Comparison of ENCODE assay signal across 17 cellular contexts in the genomic region with DNA sequence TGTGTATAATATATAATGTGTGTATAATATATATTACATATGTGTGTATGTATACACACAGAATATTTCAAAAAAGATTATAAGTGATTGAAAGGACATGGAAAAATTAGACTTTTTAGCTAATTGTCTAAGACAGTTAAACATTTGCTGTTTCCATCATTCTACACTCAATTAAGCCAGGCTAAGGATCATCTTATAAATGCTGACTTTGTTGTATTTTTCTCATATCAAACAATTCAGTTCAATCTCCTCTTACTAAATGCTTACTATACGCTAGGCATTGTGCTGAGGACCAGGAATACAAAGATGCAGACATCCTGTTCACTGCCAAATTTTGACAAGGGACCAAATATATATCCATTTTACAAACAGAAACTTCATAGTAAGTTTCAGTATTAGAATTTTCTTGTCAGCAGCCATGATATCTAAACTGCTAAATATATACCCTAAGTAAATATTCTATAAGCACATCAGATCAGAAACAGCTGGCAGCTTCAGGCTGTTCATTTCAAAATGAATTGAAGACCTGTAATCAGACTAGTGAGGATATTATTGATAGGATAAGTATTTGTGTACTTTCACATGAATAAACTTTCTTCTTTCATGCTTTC. TPM values are rescaled to one million over a fixed set of nuclear protein-coding genes. Genes with fewer than 3 reads are reported as not detected.
DNase-seq lines count a peak whose midpoint lies in the region; ATAC-seq lines count a peak whose summit lies in the region.
"Had no signal": no experiment of that assay in that cellular context is flagged by ENCODE, and none has a peak within 500 bp of the region (broad histone marks: within the 10 kb centered on the region; RNA-seq: fewer than 3 reads in every experiment).

No MANE protein-coding gene starts in this region.

- ATAC-seq in activated CD8-positive, alpha-beta memory T cell treated with anti-CD3 and anti-CD28 coated beads, Interleukin-2, amount 10 ng/mL, durations not matched to agents 7 days and 5 days: no peak
- ATAC-seq in GM21576 (IDR thresholded peaks at IDR 0.05; ENCODE audit: unreplicated experiment) (peak; percentile 23), HG03565 (IDR thresholded peaks at IDR 0.05; ENCODE audit: unreplicated experiment) (peak; percentile 22), HG02571 (IDR thresholded peaks at IDR 0.05; ENCODE audit: unreplicated experiment) (no peak), GM21786 (IDR thresholded peaks at IDR 0.05; ENCODE audit: unreplicated experiment) (no peak)
- no peak for ATAC-seq in activated naive CD8-positive, alpha-beta T cell treated with anti-CD3 and anti-CD28 coated beads, Interleukin-2, amount 50 U/mL, for 24 hours

- H3K4me3 Mint-ChIP-seq in activated CD8-positive, alpha-beta memory T cell treated with anti-CD3 and anti-CD28 coated beads, Interleukin-2, amount 10 ng/mL, durations not matched to agents 7 days and 5 days: peak overlapping the region; percentile 6
- H3K4me3 Mint-ChIP-seq in activated naive CD8-positive, alpha-beta T cell treated with anti-CD3 and anti-CD28 coated beads, Interleukin-2, amount 50 U/mL, for 24 hours: peak overlapping the region; percentile 12

- no peak for DNase-seq in activated CD8-positive, alpha-beta memory T cell treated with anti-CD3 and anti-CD28 coated beads, Interleukin-2, amount 10 ng/mL, durations not matched to agents 7 days and 5 days
- no peak for DNase-seq in activated CD8-positive, alpha-beta memory T cell treated with anti-CD3 and anti-CD28 coated beads, Interleukin-2, amount 50 U/mL, for 48 hours
- no peak for DNase-seq in activated naive CD8-positive, alpha-beta T cell treated with anti-CD3 and anti-CD28 coated beads, Interleukin-2, amount 50 U/mL, for 24 hours
- no peak for DNase-seq in HUDEP-2 (lab: John Stamatoyannopoulos, UW; ENCODE audit: unreplicated experiment in 76 of 76)
- DNase-seq: activated CD8-positive, alpha-beta memory T cell treated with anti-CD3 and anti-CD28 coated beads, Interleukin-2, amount 50 U/mL, for 4 hours; aorta; GF-D8; NCI-H1092 treated with DMSO at 0.1 percent for 48 hours; NCI-H2227 treated with DMSO at 0.1 percent for 48 hours; ovary; SHP77; stomach had no signal

- no peaks in the 10 kb centered on the region for H3K27me3 Mint-ChIP-seq in activated CD8-positive, alpha-beta memory T cell treated with anti-CD3 and anti-CD28 coated beads, Interleukin-2, amount 10 ng/mL, durations not matched to agents 7 days and 5 days
- H3K27me3 Mint-ChIP-seq in activated naive CD8-positive, alpha-beta T cell treated with anti-CD3 and anti-CD28 coated beads, Interleukin-2, amount 50 U/mL, for 24 hours: no peaks in the 10 kb centered on the region

- CTCF ChIA-PET in activated CD8-positive, alpha-beta memory T cell treated with anti-CD3 and anti-CD28 coated beads, Interleukin-2, amount 10 ng/mL, durations not matched to agents 7 days and 5 days (lab: Charles Lee): interaction anchor here (4.1 kb wide), 1 partner anchor 12 kb away, joined by 18 read pairs; no protein-coding TSS in a partner anchor

- peaks cover 81% of the 10 kb centered on the region for H3K4me1 Mint-ChIP-seq in activated CD8-positive, alpha-beta memory T cell treated with anti-CD3 and anti-CD28 coated beads, Interleukin-2, amount 10 ng/mL, durations not matched to agents 7 days and 5 days
- peaks cover 81% of the 10 kb centered on the region for H3K4me1 Mint-ChIP-seq in activated naive CD8-positive, alpha-beta T cell treated with anti-CD3 and anti-CD28 coated beads, Interleukin-2, amount 50 U/mL, for 24 hours

- H3K27ac Mint-ChIP-seq in activated CD8-positive, alpha-beta memory T cell treated with anti-CD3 and anti-CD28 coated beads, Interleukin-2, amount 10 ng/mL, durations not matched to agents 7 days and 5 days: peak overlapping the region; percentile 97
- H3K27ac Mint-ChIP-seq in activated naive CD8-positive, alpha-beta T cell treated with anti-CD3 and anti-CD28 coated beads, Interleukin-2, amount 50 U/mL, for 24 hours: peak overlapping the region; percentile 91

- peaks cover 17% of the 10 kb centered on the region for H3K36me3 Mint-ChIP-seq in activated CD8-positive, alpha-beta memory T cell treated with anti-CD3 and anti-CD28 coated beads, Interleukin-2, amount 10 ng/mL, durations not matched to agents 7 days and 5 days
- peaks cover 2% of the 10 kb centered on the region for H3K36me3 Mint-ChIP-seq in activated naive CD8-positive, alpha-beta T cell treated with anti-CD3 and anti-CD28 coated beads, Interleukin-2, amount 50 U/mL, for 24 hours (ENCODE audit: low read depth)

- peaks cover 4% of the 10 kb centered on the region for H3K9me3 Mint-ChIP-seq in activated CD8-positive, alpha-beta memory T cell treated with anti-CD3 and anti-CD28 coated beads, Interleukin-2, amount 10 ng/mL, durations not matched to agents 7 days and 5 days (ENCODE audit: low read depth)
- peaks cover 5% of the 10 kb centered on the region for H3K9me3 Mint-ChIP-seq in activated naive CD8-positive, alpha-beta T cell treated with anti-CD3 and anti-CD28 coated beads, Interleukin-2, amount 50 U/mL, for 24 hours

RNA-seq across cellular contexts. Expression of gene LRRN3, which starts 10.3 kb away (rescaled TPM):
- total RNA-seq in activated CD8-positive, alpha-beta memory T cell treated with anti-CD3 and anti-CD28 coated beads, Interleukin-2, amount 10 ng/mL, durations not matched to agents 7 days and 5 days: 100 to 1,000 TPM in 1 of 2 experiments, 10 to 100 TPM in 1; 82.3 to 154 TPM
- total RNA-seq: HT1080 had no signal

Comparison
In these comparisons a context has a peak if more than half of its experiments do, and no peak if none do; other contexts are left out.
1. ATAC-seq: peak in GM21576 (single experiment) and HG03565 (single experiment); none in activated CD8-positive, alpha-beta memory T cell treated with anti-CD3 and anti-CD28 coated beads, Interleukin-2, amount 10 ng/mL, durations not matched to agents 7 days and 5 days (single experiment), activated naive CD8-positive, alpha-beta T cell treated with anti-CD3 and anti-CD28 coated beads, Interleukin-2, amount 50 U/mL, for 24 hours (single experiment), HG02571 (single experiment) and GM21786 (single experiment).